Comparison of ENCODE assay signal across 9 cellular contexts in genomic region chr10:106660550-106660949, GRCh38.
"Had no signal": no experiment of that assay in that cellular context is flagged by ENCODE, and none has a peak within 500 bp of the region (broad histone marks: within the 10 kb centered on the region; RNA-seq: fewer than 3 reads in every experiment).

No MANE protein-coding gene starts in this region.

- DNase-seq: GM23248, GOT3, H7, HFFc6, IMR-90, KG1 had no signal

- H2AFZ ChIP-seq: GM23248 had no signal

- H3K9me3 ChIP-seq: HAP-1 had no signal

- ATAC-seq: HCT116, K562 had no signal

- H3K4me1 ChIP-seq: HAP-1 had no signal

- H3K9ac ChIP-seq: GM23248 had no signal

- H3K36me3 ChIP-seq: HAP-1 had no signal

- H3K27ac ChIP-seq: GM23248 had no signal

- H3K4me3 ChIP-seq: GM23248, HAP-1, K562 had no signal
